Comparison of ENCODE assay signal across 2 cellular contexts in genomic region chr4:152577708-152578421, GRCh38.
TF ChIP-seq lines count a peak whose summit lies in the region.

No MANE protein-coding gene starts in this region.

TF ChIP-seq in SK-N-SH treated with all-trans-retinoic acid at 6 μM for 48 hours, 23 proteins besides CTCF, POLR2A, EP300 and RAD21 (continued from another document):
- no peak for TF ChIP-seq TCF4 (CRISPR knock-in tag; IDR thresholded peaks at IDR 0.05; ENCODE audit: borderline replicate concordance)
- no peak for TF ChIP-seq ZFP30 (CRISPR knock-in tag; IDR thresholded peaks at IDR 0.05)
- TF ChIP-seq GLIS3 (CRISPR knock-in tag; IDR thresholded peaks at IDR 0.05): no peak
- TF ChIP-seq RARB (CRISPR knock-in tag; IDR thresholded peaks at IDR 0.05): no peak
- TF ChIP-seq ISL1 (CRISPR knock-in tag; IDR thresholded peaks at IDR 0.05): no peak
- no peak for TF ChIP-seq CREB5 (CRISPR knock-in tag; IDR thresholded peaks at IDR 0.05; ENCODE audit: low read depth)
- no peak for TF ChIP-seq ESRRG (CRISPR knock-in tag; IDR thresholded peaks at IDR 0.05)
- TF ChIP-seq PATZ1 (CRISPR knock-in tag; IDR thresholded peaks at IDR 0.05; ENCODE audit: borderline replicate concordance): no peak
- no peak for TF ChIP-seq ARNTL (CRISPR knock-in tag; IDR thresholded peaks at IDR 0.05; ENCODE audit: borderline replicate concordance, low read depth)
TF ChIP-seq in SK-N-SH treated with all-trans-retinoic acid at 6 μM for 48 hours: peak in this region for 0.

TF ChIP-seq in SK-N-SH, 30 proteins besides CTCF, POLR2A, EP300 and RAD21 (continued from another document):
- TF ChIP-seq USF1 (IDR thresholded peaks at IDR 0.05; ENCODE audit: borderline replicate concordance, low read depth) (no peak), ELF1 (IDR thresholded peaks at IDR 0.05) (no peak), EZH2phosphoT487 (IDR thresholded peaks at IDR 0.05; ENCODE audit: borderline replicate concordance, low read depth) (no peak), NRF1 (IDR thresholded peaks at IDR 0.05; ENCODE audit: low read depth, low read length) (no peak)
TF ChIP-seq in SK-N-SH: peak in this region for 0.
